In the genomic region with DNA sequence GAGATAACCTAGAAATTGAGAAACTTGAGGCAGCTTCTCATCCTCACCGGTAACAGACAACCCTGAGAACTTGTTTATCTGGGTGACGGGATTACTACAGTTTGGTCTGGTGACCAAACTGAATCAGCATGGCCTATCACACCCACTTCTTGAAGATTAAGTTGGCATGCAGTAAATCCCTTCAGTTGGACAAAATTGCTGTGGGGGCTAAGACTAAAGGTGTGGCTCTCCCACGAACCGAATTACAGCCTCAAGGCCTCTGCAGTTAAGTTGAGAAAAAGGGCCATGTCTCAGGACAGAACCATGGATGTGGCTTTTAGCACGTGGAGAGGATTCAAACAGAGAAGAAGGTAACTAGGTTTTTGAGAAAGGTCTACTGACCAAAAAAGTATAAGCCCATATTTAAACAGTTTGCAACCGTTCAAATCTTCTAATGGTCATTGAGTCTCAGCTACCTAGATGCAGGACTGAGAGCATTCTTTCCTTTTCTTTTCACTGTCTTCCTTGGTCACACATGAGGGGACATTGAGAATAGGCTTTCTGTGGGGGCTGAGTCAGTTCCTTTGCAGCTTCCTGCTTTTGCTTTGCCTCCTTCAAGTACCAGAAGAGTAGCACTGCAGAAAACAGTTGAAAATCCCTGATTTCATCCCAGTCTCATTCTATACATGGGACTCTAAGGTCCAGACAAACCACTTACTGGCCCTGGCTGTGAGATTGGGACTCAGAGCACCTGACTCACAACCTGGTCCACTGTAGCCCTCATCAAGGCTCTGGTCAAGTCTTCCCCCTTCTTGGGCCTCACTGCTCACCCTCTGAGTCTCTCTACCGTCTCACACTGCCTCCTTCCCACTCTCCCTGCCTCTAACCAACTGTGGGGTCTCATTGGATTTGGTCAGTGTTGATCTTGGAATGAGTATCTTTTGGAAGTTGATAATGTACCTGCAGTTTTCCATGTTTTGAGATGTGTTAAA, we compare ENCODE assay signal across 15 cellular contexts. TPM values are rescaled to one million over a fixed set of nuclear protein-coding genes. Genes with fewer than 3 reads are reported as not detected.
DNase-seq lines count a peak whose midpoint lies in the region; ATAC-seq and TF ChIP-seq lines count a peak whose summit lies in the region.
"Had no signal": no experiment of that assay in that cellular context is flagged by ENCODE, and none has a peak within 500 bp of the region (broad histone marks: within the 10 kb centered on the region; RNA-seq: fewer than 3 reads in every experiment).

No MANE protein-coding gene starts in this region.

- H3K4me1 ChIP-seq in SK-N-SH (ENCODE audit: control insufficient read depth in 1 of 2, insufficient read depth in 2 of 2, low read depth in 1 of 2, low read length in 1 of 2) (peaks cover 0 to 22% of the 10 kb centered on the region in 2 experiments; a peak in 1 of 4 replicates), RWPE2 (ENCODE audit: insufficient read depth, poor library complexity, severe bottlenecking) (peaks cover 25% of the 10 kb centered on the region), hepatocyte (ENCODE audit: insufficient read depth) (peaks cover 25% of the 10 kb centered on the region), left lung (peaks cover 0 to 4% of the 10 kb centered on the region in 2 donors)

- TF ChIP-seq CTCF in SK-N-SH (IDR thresholded peaks at IDR 0.05) (no peak), RWPE2 (IDR thresholded peaks at IDR 0.05; ENCODE audit: poor library complexity, severe bottlenecking) (no peak), hepatocyte (IDR thresholded peaks at IDR 0.05; ENCODE audit: poor library complexity) (no peak), left lung (IDR thresholded peaks at IDR 0.05) (no peak)

- ATAC-seq in SK-N-SH treated with all-trans-retinoic acid at 6 μM for 48 hours (no peak), RWPE2 (ENCODE audit: low read depth) (no peak), left lung (no peak)
- ATAC-seq in stimulated activated effector memory CD8-positive, alpha-beta T cell treated with anti-CD3 and anti-CD28 coated beads, Interleukin-12 subunit alpha, Interleukin-12 subunit beta, amount 100 ng/mL, for 72 hours = peak; percentile 62

- H3F3A ChIP-seq in SK-N-SH (replicated peaks; ENCODE audit: insufficient read depth) = peaks cover 6% of the 10 kb centered on the region

- H3K36me3 ChIP-seq in SK-N-SH (replicated peaks in 1 of 2; ENCODE audit: control insufficient read depth in 1 of 2, insufficient read depth in 2 of 2, low read length in 1 of 2) (no peaks in the 10 kb centered on the region), RWPE2 (ENCODE audit: low read depth) (no peaks in the 10 kb centered on the region), hepatocyte (replicated peaks; ENCODE audit: insufficient read depth, low read depth) (no peaks in the 10 kb centered on the region), left lung (no peaks in the 10 kb centered on the region)
- H3K36me3 ChIP-seq: ovary had no signal

- H3K79me2 ChIP-seq in SK-N-SH (ENCODE audit: insufficient read depth) = no peaks in the 10 kb centered on the region
- no peaks in the 10 kb centered on the region for H3K79me2 ChIP-seq in hepatocyte

- H3K9ac ChIP-seq in SK-N-SH = no peak overlapping the region

- no peak overlapping the region for H3K27ac Mint-ChIP-seq in stimulated activated effector memory CD8-positive, alpha-beta T cell treated with anti-CD3 and anti-CD28 coated beads, Interleukin-12 subunit alpha, Interleukin-12 subunit beta, amount 100 ng/mL, for 72 hours
- H3K27ac Mint-ChIP-seq: activated naive CD4-positive, alpha-beta T cell treated with anti-CD3 and anti-CD28 coated beads, Interleukin-2, amount 10 ng/mL, durations not matched to agents 7 days and 5 days; mesothelial cell of epicardium had no signal

- H2AFZ ChIP-seq in SK-N-SH (ENCODE audit: low read depth) = peak overlapping the region; percentile 44; the same call in 1 of the 2 replicates
- H2AFZ ChIP-seq in hepatocyte = no peak overlapping the region

- DNase-seq in SK-N-SH (no peak), RWPE2 (ENCODE audit: low spot score) (no peak), hepatocyte (ENCODE audit: low spot score) (no peak), left lung (no peak), T-helper 2 cell (no peak), OCI-M2 (lab: John Stamatoyannopoulos, UW; ENCODE audit: unreplicated experiment) (no peak)
- DNase-seq in stimulated activated effector memory CD8-positive, alpha-beta T cell treated with anti-CD3 and anti-CD28 coated beads, Interleukin-12 subunit alpha, Interleukin-12 subunit beta, amount 100 ng/mL, for 72 hours (ENCODE audit: low spot score in 2 of 2) = no peak
- DNase-seq: activated naive CD4-positive, alpha-beta T cell treated with anti-CD3 and anti-CD28 coated beads, Interleukin-2, amount 10 ng/mL, durations not matched to agents 7 days and 5 days; caudate nucleus; NCI-H1436; NCI-H510A; ovary had no signal

- CTCF ChIA-PET in SK-N-SH (lab: Yijun Ruan, JAX) = interaction anchor here (0.6 to 2.9 kb wide), 6 partner anchors 13 to 80 kb away, joined by 3 to 13 read pairs (median 4); no protein-coding TSS in a partner anchor

- H3K27ac ChIP-seq in SK-N-SH (ENCODE audit: low read depth in 2 of 2, low read length in 1 of 2) (no peak overlapping the region), RWPE2 (ENCODE audit: poor library complexity, severe bottlenecking) (peak overlapping the region; percentile 82), hepatocyte (peak overlapping the region; percentile 86), left lung (no peak overlapping the region)
- H3K27ac ChIP-seq: ovary had no signal

- no peak overlapping the region for H3K4me3 Mint-ChIP-seq in stimulated activated effector memory CD8-positive, alpha-beta T cell treated with anti-CD3 and anti-CD28 coated beads, Interleukin-12 subunit alpha, Interleukin-12 subunit beta, amount 100 ng/mL, for 72 hours
- H3K4me3 Mint-ChIP-seq: activated naive CD4-positive, alpha-beta T cell treated with anti-CD3 and anti-CD28 coated beads, Interleukin-2, amount 10 ng/mL, durations not matched to agents 7 days and 5 days; mesothelial cell of epicardium had no signal

- no peaks in the 10 kb centered on the region for H3K36me3 Mint-ChIP-seq in stimulated activated effector memory CD8-positive, alpha-beta T cell treated with anti-CD3 and anti-CD28 coated beads, Interleukin-12 subunit alpha, Interleukin-12 subunit beta, amount 100 ng/mL, for 72 hours
- H3K36me3 Mint-ChIP-seq: activated naive CD4-positive, alpha-beta T cell treated with anti-CD3 and anti-CD28 coated beads, Interleukin-2, amount 10 ng/mL, durations not matched to agents 7 days and 5 days; mesothelial cell of epicardium had no signal

- POLR2A ChIA-PET in SK-N-SH (lab: Yijun Ruan, JAX) = interaction anchor here (0.5 kb wide), 1 partner anchor 483 kb away, joined by 3 read pairs; no protein-coding TSS in a partner anchor

- H3K9me3 Mint-ChIP-seq in stimulated activated effector memory CD8-positive, alpha-beta T cell treated with anti-CD3 and anti-CD28 coated beads, Interleukin-12 subunit alpha, Interleukin-12 subunit beta, amount 100 ng/mL, for 72 hours = no peaks in the 10 kb centered on the region
- H3K9me3 Mint-ChIP-seq: activated naive CD4-positive, alpha-beta T cell treated with anti-CD3 and anti-CD28 coated beads, Interleukin-2, amount 10 ng/mL, durations not matched to agents 7 days and 5 days; mesothelial cell of epicardium had no signal

- H3K4me2 ChIP-seq in SK-N-SH = no peak overlapping the region
- no peak overlapping the region for H3K4me2 ChIP-seq in hepatocyte

- no peak overlapping the region for H3K4me3 ChIP-seq in SK-N-SH (ENCODE audit: low read depth in 2 of 2, low read length in 1 of 2)
- H3K4me3 ChIP-seq in RWPE2 (ENCODE audit: severe bottlenecking) = no peak overlapping the region
- no peak overlapping the region for H3K4me3 ChIP-seq in hepatocyte
- no peak overlapping the region for H3K4me3 ChIP-seq in left lung
- H3K4me3 ChIP-seq: ovary had no signal

- no peak for TF ChIP-seq RAD21 in SK-N-SH (IDR thresholded peaks at IDR 0.05; ENCODE audit: low read length)

- no peaks in the 10 kb centered on the region for H3K9me3 ChIP-seq in SK-N-SH
- no peaks in the 10 kb centered on the region for H3K9me3 ChIP-seq in RWPE2 (ENCODE audit: severe bottlenecking)
- H3K9me3 ChIP-seq in hepatocyte (ENCODE audit: low read depth) = no peaks in the 10 kb centered on the region
- H3K9me3 ChIP-seq in left lung = no peaks in the 10 kb centered on the region
- H3K9me3 ChIP-seq: ovary had no signal

- no peaks in the 10 kb centered on the region for H4K20me1 ChIP-seq in SK-N-SH (ENCODE audit: insufficient read depth)
- H4K20me1 ChIP-seq in hepatocyte (ENCODE audit: insufficient read depth, poor library complexity, severe bottlenecking) = no peaks in the 10 kb centered on the region

- intact Hi-C loops in left lung (cut with DNase I) = no loop called here

- no peak for TF ChIP-seq EP300 in SK-N-SH (IDR thresholded peaks at IDR 0.05; ENCODE audit: borderline replicate concordance in 1 of 2, low read depth in 1 of 2, low read length in 1 of 2)

- WGBS in SK-N-SH (ENCODE audit: low lambda C conversion rate) = 76% methylated on average over 7 of the region's 7 CpGs
- 53% methylated on average over 7 of the region's 7 CpGs for WGBS in hepatocyte (ENCODE audit: low lambda C conversion rate, missing lambda C conversion rate)

- H3K27me3 ChIP-seq in SK-N-SH (ENCODE audit: insufficient read depth) (no peaks in the 10 kb centered on the region), RWPE2 (ENCODE audit: insufficient read depth, poor library complexity, severe bottlenecking) (no peaks in the 10 kb centered on the region), hepatocyte (no peaks in the 10 kb centered on the region), left lung (no peaks in the 10 kb centered on the region)
- H3K27me3 ChIP-seq: ovary had no signal

- peaks cover 7% of the 10 kb centered on the region for H3K4me1 Mint-ChIP-seq in stimulated activated effector memory CD8-positive, alpha-beta T cell treated with anti-CD3 and anti-CD28 coated beads, Interleukin-12 subunit alpha, Interleukin-12 subunit beta, amount 100 ng/mL, for 72 hours
- H3K4me1 Mint-ChIP-seq: activated naive CD4-positive, alpha-beta T cell treated with anti-CD3 and anti-CD28 coated beads, Interleukin-2, amount 10 ng/mL, durations not matched to agents 7 days and 5 days had no signal

- no peaks in the 10 kb centered on the region for H3K9me2 ChIP-seq in SK-N-SH
- H3K9me2 ChIP-seq in hepatocyte (replicated peaks; ENCODE audit: insufficient read depth) = no peaks in the 10 kb centered on the region

TF ChIP-seq in SK-N-SH, 30 proteins besides CTCF, POLR2A, EP300 and RAD21 (continues in another document):
- TF ChIP-seq EZH2phosphoT487 (IDR thresholded peaks at IDR 0.05; ENCODE audit: borderline replicate concordance, low read depth) = no peak

TF ChIP-seq in SK-N-SH treated with all-trans-retinoic acid at 6 μM for 48 hours, 23 proteins besides CTCF, POLR2A, EP300 and RAD21 (continues in another document):
- TF ChIP-seq ZC3H10 (CRISPR knock-in tag; IDR thresholded peaks at IDR 0.05) = no peak

RNA-seq across cellular contexts. Expression of a gene that starts 30.9 kb away (rescaled TPM):
- polyA plus RNA-seq in SK-N-SH (2012; rRNA removed) = 0.05 and 0.06 TPM in 2 replicates
- 0.06 and 0.07 TPM in 2 replicates for polyA plus RNA-seq in SK-N-SH (2012; cell fraction: cytosol; rRNA removed)
- polyA plus RNA-seq in SK-N-SH (2012; cell fraction: nucleus; rRNA removed) = 0.11 and 0.14 TPM in 2 replicates
- 3.6 and 4.6 TPM in 2 replicates for total RNA-seq in hepatocyte
- 3.7 and 3.9 TPM in 2 replicates for polyA plus RNA-seq in hepatocyte
- not detected for total RNA-seq in left lung
- total RNA-seq: epithelial cell of proximal tubule had no signal

RNA-seq across cellular contexts. Expression of a gene that starts 46.8 kb away (rescaled TPM):
- 1.3 and 1.9 TPM in 2 replicates for polyA plus RNA-seq in SK-N-SH (2012; rRNA removed)
- polyA plus RNA-seq in SK-N-SH (2012; cell fraction: cytosol; rRNA removed) = 2.0 TPM in 2 replicates
- polyA plus RNA-seq in SK-N-SH (2012; cell fraction: nucleus; rRNA removed) = 0.89 and 1.7 TPM in 2 replicates
- total RNA-seq in hepatocyte = 160 TPM in 2 replicates
- polyA plus RNA-seq in hepatocyte = 33.7 and 45.7 TPM in 2 replicates
- total RNA-seq in left lung = 10 to 100 TPM; 14.3 to 18.5 TPM

Comparison
In these comparisons a context has a peak if more than half of its experiments do, and no peak if none do; other contexts are left out.
1. H3K27ac ChIP-seq: peak in RWPE2 (single experiment) and hepatocyte (single experiment); none in SK-N-SH (0 of 2) and left lung (0 of 2).